ENCODE assay signal across 8 cellular contexts in genomic region chr16:81313731-81314602, GRCh38. TPM values are rescaled to one million over a fixed set of nuclear protein-coding genes. Genes with fewer than 3 reads are reported as not detected.
A peak's percentile ranks its signal among the peaks of the same experiment; 100 is the strongest.
DNase-seq lines count a peak whose midpoint lies in the region; ATAC-seq and TF ChIP-seq lines count a peak whose summit lies in the region.

No MANE protein-coding gene starts in this region.

- peaks cover 5% of the 10 kb centered on the region for H3K27me3 ChIP-seq in NT2/D1 (ENCODE audit: insufficient read depth, insufficient read length)

- peak overlapping the region; percentile 90 to 96 for H3K27ac Mint-ChIP-seq in natural killer cell

- no peaks in the 10 kb centered on the region for H3K27me3 Mint-ChIP-seq in natural killer cell (ENCODE audit: low read depth in 2 of 2)

- H3K4me3 Mint-ChIP-seq in natural killer cell: peak overlapping the region; percentile 94

- H3K9me3 ChIP-seq in NT2/D1 (ENCODE audit: insufficient read depth, low read length): no peaks in the 10 kb centered on the region

- no peak for TF ChIP-seq CTCF in natural killer cell (IDR thresholded peaks at IDR 0.05)

- H3K9me3 Mint-ChIP-seq in natural killer cell: no peaks in the 10 kb centered on the region

- H3K36me3 Mint-ChIP-seq in natural killer cell: no peaks in the 10 kb centered on the region

- H3K9ac ChIP-seq in NT2/D1 (ENCODE audit: insufficient read length, low read depth): peak overlapping the region; percentile 91

- peaks cover 18% of the 10 kb centered on the region for H3K36me3 ChIP-seq in NT2/D1 (ENCODE audit: insufficient read depth, insufficient read length, low read length)

- DNase-seq in GM03348 (ENCODE audit: low spot score) (peak; percentile 33), NT2/D1 (ENCODE audit: low read depth, low spot score) (peak; percentile 81), ecto neural progenitor cell (ENCODE audit: low spot score) (peak; percentile 54), natural killer cell (no peak), superior temporal gyrus (ENCODE audit: extremely low spot score) (no peak), CD1c-positive myeloid dendritic cell (ENCODE audit: extremely low spot score) (no peak)

- no peak for ATAC-seq in natural killer cell
- ATAC-seq in HG02938 (IDR thresholded peaks at IDR 0.05; ENCODE audit: unreplicated experiment): no peak
- ATAC-seq in GM21381 (IDR thresholded peaks at IDR 0.05; ENCODE audit: unreplicated experiment): no peak

- intact Hi-C loops in natural killer cell (cut with micrococcal nuclease): no loop called here

- H3K4me1 Mint-ChIP-seq in natural killer cell: peaks cover 36 to 54% of the 10 kb centered on the region in 2 donors

- peak overlapping the region; percentile 97 for H3K4me3 ChIP-seq in NT2/D1 (ENCODE audit: insufficient read length, low read depth)

- no peaks in the 10 kb centered on the region for H3K4me1 ChIP-seq in NT2/D1 (ENCODE audit: insufficient read depth, insufficient read length)

RNA-seq across cellular contexts. Expression of gene GAN, which starts 0.8 kb away (rescaled TPM):
- total RNA-seq in natural killer cell: 1 to 10 TPM; 5.9 to 9.9 (median 7.3) TPM

Comparison
In these comparisons a context has a peak if more than half of its experiments do, and no peak if none do; other contexts are left out.
1. DNase-seq: peak in GM03348 (single experiment), NT2/D1 (single experiment) and ecto neural progenitor cell (single experiment); none in natural killer cell (single experiment), superior temporal gyrus (single experiment) and CD1c-positive myeloid dendritic cell (single experiment).